In the genomic region with DNA sequence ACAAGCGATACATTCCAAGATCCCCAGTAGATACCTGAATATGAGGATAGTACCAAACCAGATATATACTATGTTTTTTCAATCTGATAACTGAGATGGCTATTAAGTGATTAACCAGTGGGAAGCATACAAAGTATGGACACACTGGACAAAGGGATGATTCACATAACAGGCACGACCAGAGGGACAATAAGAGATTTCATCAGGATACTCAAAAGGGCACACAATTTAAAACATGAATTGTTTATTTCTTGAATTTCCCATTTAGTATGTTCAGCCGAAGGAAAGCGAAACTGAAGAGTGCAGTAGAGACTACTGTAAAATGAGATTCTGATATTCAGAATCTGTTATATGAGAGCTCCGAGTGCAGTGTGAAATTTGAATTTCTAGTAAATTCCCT, we compare ENCODE assay signal across 13 cellular contexts. TPM values are rescaled to one million over a fixed set of nuclear protein-coding genes. Genes with fewer than 3 reads are reported as not detected.
DNase-seq lines count a peak whose midpoint lies in the region; TF ChIP-seq lines count a peak whose summit lies in the region.
"Had no signal": no experiment of that assay in that cellular context is flagged by ENCODE, and none has a peak within 500 bp of the region (broad histone marks: within the 10 kb centered on the region; RNA-seq: fewer than 3 reads in every experiment).

No MANE protein-coding gene starts in this region.

- no peak overlapping the region for H2BK120ac ChIP-seq in mesendoderm (ENCODE audit: low read depth, low read length)

- no peak overlapping the region for H4K5ac ChIP-seq in mesendoderm (ENCODE audit: low read length)

- H4K8ac ChIP-seq in mesendoderm (ENCODE audit: low read depth, low read length): no peak overlapping the region

- H4K20me1 ChIP-seq in OCI-LY3 (ENCODE audit: insufficient read depth, low read length): peaks cover 18% of the 10 kb centered on the region

- H3K4ac ChIP-seq in mesendoderm (ENCODE audit: low read depth, low read length): no peak overlapping the region

- TF ChIP-seq POLR2A in breast epithelium (IDR thresholded peaks at IDR 0.05): no peak
- no peak for TF ChIP-seq POLR2A in suprapubic skin (IDR thresholded peaks at IDR 0.05)

- BruUV-seq in MCF 10A (replicated peaks; lab: Mats Ljungman, UMichigan): no TSS peak

- no peak overlapping the region for H3K4me3 Mint-ChIP-seq in MCF 10A (ENCODE audit: unreplicated experiment)

- H3K27me3 ChIP-seq in breast epithelium: no peaks in the 10 kb centered on the region
- no peaks in the 10 kb centered on the region for H3K27me3 ChIP-seq in OCI-LY3 (ENCODE audit: low read depth, low read length)
- no peaks in the 10 kb centered on the region for H3K27me3 ChIP-seq in endocrine pancreas (ENCODE audit: control insufficient read depth, insufficient read depth, low read length)
- H3K27me3 ChIP-seq in suprapubic skin: no peaks in the 10 kb centered on the region
- H3K27me3 ChIP-seq in mesendoderm (ENCODE audit: insufficient read depth, low read length, poor library complexity): no peaks in the 10 kb centered on the region
- H3K27me3 ChIP-seq: BLaER1, esophagus muscularis mucosa, uterus had no signal

- CTCF ChIA-PET in MCF 10A (lab: Yijun Ruan, JAX): interaction anchor here (0.6 kb wide), 1 partner anchor 13 kb away, joined by 3 read pairs; no protein-coding TSS in a partner anchor

- H3K27ac Mint-ChIP-seq in MCF 10A (ENCODE audit: low read depth, unreplicated experiment): no peak overlapping the region

- peaks cover 19% of the 10 kb centered on the region for H3K4me1 Mint-ChIP-seq in MCF 10A (ENCODE audit: insufficient read depth, unreplicated experiment)

- H3K36me3 ChIP-seq in breast epithelium: no peaks in the 10 kb centered on the region
- H3K36me3 ChIP-seq in OCI-LY3 (replicated peaks; ENCODE audit: low read depth, low read length): peaks cover 4% of the 10 kb centered on the region
- H3K36me3 ChIP-seq in endocrine pancreas (ENCODE audit: control insufficient read depth, insufficient read depth, low read length): no peaks in the 10 kb centered on the region
- no peaks in the 10 kb centered on the region for H3K36me3 ChIP-seq in suprapubic skin
- H3K36me3 ChIP-seq in mesendoderm (ENCODE audit: control insufficient read depth, insufficient read depth, low read length): no peaks in the 10 kb centered on the region
- H3K36me3 ChIP-seq: esophagus muscularis mucosa, uterus had no signal

- no peak overlapping the region for H2AFZ ChIP-seq in OCI-LY3 (ENCODE audit: low read depth, low read length)

- WGBS in suprapubic skin: 81% methylated on average over 5 of the region's 5 CpGs
- WGBS in mesendoderm (ENCODE audit: extremely low coverage, insufficient coverage, low lambda C conversion rate): no CpG with 5 or more reads among the region's 5 CpGs

- no peak overlapping the region for H2BK5ac ChIP-seq in mesendoderm (ENCODE audit: low read length)

- POLR2A ChIA-PET in MCF 10A (lab: Yijun Ruan, JAX): interaction anchor here (1.9 to 9.3 kb wide), 2 partner anchors 10 to 17 kb away, joined by 5 to 66 read pairs; a partner anchor contains a TSS

- H3K23ac ChIP-seq in mesendoderm (ENCODE audit: low read length): no peak overlapping the region

- H3K79me2 ChIP-seq in OCI-LY3 (ENCODE audit: low read length) (peaks cover 94% of the 10 kb centered on the region), mesendoderm (ENCODE audit: control insufficient read depth, insufficient read depth, low read length) (peaks cover 50% of the 10 kb centered on the region)

- H3K27ac ChIP-seq in breast epithelium: no peak overlapping the region
- no peak overlapping the region for H3K27ac ChIP-seq in OCI-LY3 (ENCODE audit: low read length)
- H3K27ac ChIP-seq in suprapubic skin: no peak overlapping the region
- H3K27ac ChIP-seq in mesendoderm (ENCODE audit: low read depth, low read length): no peak overlapping the region
- H3K27ac ChIP-seq: BLaER1, esophagus muscularis mucosa, uterus had no signal

- H3K18ac ChIP-seq in mesendoderm (ENCODE audit: low read length): no peak overlapping the region

- peaks cover 15% of the 10 kb centered on the region for H3K36me3 Mint-ChIP-seq in MCF 10A (ENCODE audit: insufficient read depth, unreplicated experiment)

- H3K4me1 ChIP-seq in breast epithelium (peaks cover 0 to 7% of the 10 kb centered on the region in 2 donors), OCI-LY3 (ENCODE audit: low read length) (peaks cover 36% of the 10 kb centered on the region), endocrine pancreas (ENCODE audit: control insufficient read depth, insufficient read depth, low read length) (peaks cover 28% of the 10 kb centered on the region), suprapubic skin (no peaks in the 10 kb centered on the region), mesendoderm (ENCODE audit: control insufficient read depth, low read depth, low read length) (no peaks in the 10 kb centered on the region)

- H3K4me2 ChIP-seq in OCI-LY3 (ENCODE audit: low read length) (peak overlapping the region; percentile 77), mesendoderm (ENCODE audit: low read length) (no peak overlapping the region)
- H3K4me2 ChIP-seq: BLaER1 had no signal

- H3K27me3 Mint-ChIP-seq in MCF 10A (ENCODE audit: insufficient read depth, unreplicated experiment): no peaks in the 10 kb centered on the region

- H3K9me3 Mint-ChIP-seq in MCF 10A (ENCODE audit: unreplicated experiment): no peaks in the 10 kb centered on the region

- intact Hi-C loops in MCF 10A (cut with micrococcal nuclease) (no loop called here), breast epithelium (cut with DNase I; ENCODE audit: low total_unique reads) (loop anchor here (10.0 kb wide), 1 partner anchor 1357 kb away; no protein-coding TSS in a partner anchor)

- H3K56ac ChIP-seq in mesendoderm (ENCODE audit: low read length): no peak overlapping the region

- H3K4me3 ChIP-seq in breast epithelium: no peak overlapping the region
- H3K4me3 ChIP-seq in OCI-LY3 (ENCODE audit: low read length): peak overlapping the region; percentile 55
- H3K4me3 ChIP-seq in endocrine pancreas (ENCODE audit: control insufficient read depth, insufficient read depth, low read length): peak overlapping the region; percentile 14
- no peak overlapping the region for H3K4me3 ChIP-seq in suprapubic skin
- no peak overlapping the region for H3K4me3 ChIP-seq in mesendoderm (ENCODE audit: low read length)
- H3K4me3 ChIP-seq: BLaER1, esophagus muscularis mucosa, uterus had no signal

- no peak for TF ChIP-seq EP300 in suprapubic skin (IDR thresholded peaks at IDR 0.05)

- no peak overlapping the region for H2BK15ac ChIP-seq in mesendoderm (replicated peaks; ENCODE audit: low read depth)

- DNase-seq in MCF 10A (ENCODE audit: unreplicated experiment) (peak; percentile 8), breast epithelium (ENCODE audit: low spot score in 2 of 2) (no peak), superior temporal gyrus (ENCODE audit: extremely low spot score) (peak; percentile 70), HUDEP-2 (lab: John Stamatoyannopoulos, UW; ENCODE audit: unreplicated experiment in 76 of 76) (no peak), suprapubic skin (ENCODE audit: low spot score in 2 of 2) (no peak), mesendoderm (no peak)
- DNase-seq: activated gamma-delta T cell; stimulated activated CD4-positive, alpha-beta T cell treated with anti-CD3 and anti-CD28 coated beads, Interleukin-2, amount 100 ng/mL, for 24 hours; uterus had no signal

- H3K9me3 ChIP-seq in breast epithelium: no peaks in the 10 kb centered on the region
- H3K9me3 ChIP-seq in OCI-LY3 (ENCODE audit: insufficient read depth, low read length): no peaks in the 10 kb centered on the region
- no peaks in the 10 kb centered on the region for H3K9me3 ChIP-seq in endocrine pancreas (ENCODE audit: control insufficient read depth, low read length)
- H3K9me3 ChIP-seq in suprapubic skin: no peaks in the 10 kb centered on the region
- H3K9me3 ChIP-seq: BLaER1, esophagus muscularis mucosa, uterus had no signal

- peaks cover 10% of the 10 kb centered on the region for H3K79me1 ChIP-seq in mesendoderm (ENCODE audit: low read length)

- no peak overlapping the region for H2AK5ac ChIP-seq in mesendoderm (ENCODE audit: low read length)

- 0 out of 2 replicates have a peak overlapping the region, but pooled peaks have one; percentile 15 for H3K9ac ChIP-seq in OCI-LY3 (ENCODE audit: low read length)
- no peak overlapping the region for H3K9ac ChIP-seq in endocrine pancreas (ENCODE audit: control insufficient read depth, insufficient read depth, low read length)
- H3K9ac ChIP-seq in mesendoderm (ENCODE audit: low read length): no peak overlapping the region
- H3K9ac ChIP-seq: BLaER1 had no signal

- TF ChIP-seq CTCF in MCF 10A (IDR thresholded peaks at IDR 0.05; ENCODE audit: unreplicated experiment) (no peak), breast epithelium (IDR thresholded peaks at IDR 0.05) (no peak), OCI-LY3 (IDR thresholded peaks at IDR 0.05; ENCODE audit: low read depth, low read length) (no peak), suprapubic skin (IDR thresholded peaks at IDR 0.05) (no peak)

RNA-seq across cellular contexts. Expression of a gene that starts 10.6 kb away (rescaled TPM):
- 68.1 and 83.9 TPM in 2 replicates for total RNA-seq in MCF 10A (2022)
- total RNA-seq in breast epithelium: 100 to 1,000 TPM in 1 of 3 donors, 10 to 100 TPM in 2; 41.1 to 133 (median 87.2) TPM
- total RNA-seq in suprapubic skin: 100 to 1,000 TPM in 1 of 4 donors, 10 to 100 TPM in 3; 50.6 to 117 (median 54.5) TPM
- 28.4 TPM for polyA plus RNA-seq in mesendoderm (2013, experiment 1 of 2)
- 28.3 TPM for polyA plus RNA-seq in mesendoderm (2013, experiment 2 of 2)

Comparison
In these comparisons a context has a peak if more than half of its experiments do, and no peak if none do; other contexts are left out.
1. DNase-seq: peak in MCF 10A (single experiment) and superior temporal gyrus (single experiment); none in breast epithelium (0 of 2), HUDEP-2 (0 of 76), suprapubic skin (0 of 2) and mesendoderm (single experiment).
2. H3K4me3 ChIP-seq: peak in OCI-LY3 (single experiment) and endocrine pancreas (single experiment); none in breast epithelium (0 of 3), suprapubic skin (single experiment) and mesendoderm (single experiment).